Comparison of ENCODE assay signal across 15 cellular contexts in the genomic region with DNA sequence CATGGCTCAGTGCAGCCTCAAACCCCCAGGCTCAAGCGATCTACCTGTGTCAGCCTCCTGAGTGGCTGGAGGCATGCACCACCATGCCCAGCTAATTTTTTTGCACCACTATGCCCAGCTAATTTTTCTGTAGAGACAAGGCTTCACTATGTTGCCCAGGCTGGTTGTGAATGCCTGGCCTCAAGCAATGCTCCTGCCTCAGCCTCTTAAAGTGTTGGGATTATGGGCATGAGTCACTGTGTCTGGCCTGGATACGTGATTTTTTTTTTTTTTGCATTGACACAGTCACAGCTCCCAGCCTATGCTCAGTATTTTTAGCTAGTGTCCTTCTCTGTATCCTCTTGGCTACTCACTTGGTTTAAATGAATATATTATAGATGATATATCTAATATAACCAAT.
DNase-seq lines count a peak whose midpoint lies in the region; ATAC-seq and TF ChIP-seq lines count a peak whose summit lies in the region.
"Had no signal": no experiment of that assay in that cellular context is flagged by ENCODE, and none has a peak within 500 bp of the region (broad histone marks: within the 10 kb centered on the region; RNA-seq: fewer than 3 reads in every experiment).

No MANE protein-coding gene starts in this region.

- TF ChIP-seq RAD21 in HCT116 (IDR thresholded peaks at IDR 0.05; ENCODE audit: low read depth), result no peak

- no peaks in the 10 kb centered on the region for H3K9me2 ChIP-seq in HCT116 (ENCODE audit: insufficient read depth)

- no peaks in the 10 kb centered on the region for H3K79me2 ChIP-seq in HCT116 (ENCODE audit: insufficient read depth, low read length)

- H4K20me1 ChIP-seq in HCT116 (ENCODE audit: insufficient read depth), result no peaks in the 10 kb centered on the region

- H3K27ac ChIP-seq in HCT116 (ENCODE audit: low read depth, low read length), result no peak overlapping the region
- H3K27ac ChIP-seq: esophagus squamous epithelium, uterus had no signal

- intact Hi-C loops in HCT116 (cut with micrococcal nuclease), result no loop called here
- intact Hi-C loops in left ventricle myocardium superior (cut with micrococcal nuclease), result no loop called here

- no TSS peak for BruUV-seq in HCT116 (replicated peaks; lab: Mats Ljungman, UMichigan)

- H3K9me3 ChIP-seq in HCT116 (ENCODE audit: control insufficient read depth in 1 of 2, insufficient read depth in 1 of 2, low read depth in 1 of 2, low read length in 2 of 2), result no peaks in the 10 kb centered on the region
- H3K9me3 ChIP-seq: uterus had no signal

- H3K4me1 ChIP-seq in HCT116 (ENCODE audit: control insufficient read depth in 1 of 2, insufficient read depth in 2 of 2, low read length in 2 of 2), result 0 out of 4 replicates have a peak, but pooled peaks cover 0 to 3% of the 10 kb centered on the region in 2 experiments
- H3K4me1 ChIP-seq: esophagus squamous epithelium, uterus had no signal

- no peak overlapping the region for H3K4me2 ChIP-seq in HCT116 (ENCODE audit: low read length)

- H3K4me3 ChIP-seq in HCT116 (replicated peaks in 1 of 2; ENCODE audit: low read depth in 1 of 2, low read length in 2 of 2), result no peak overlapping the region
- H3K4me3 ChIP-seq: esophagus squamous epithelium, uterus had no signal

- RAD21 ChIA-PET in HCT116 (lab: Charles Lee; ENCODE audit: low non-redundant PET in 1 of 2, low total read pairs in 2 of 2, uncharacterized antibody in 2 of 2, unreplicated experiment in 2 of 2), result no interaction called here

- peaks cover 4% of the 10 kb centered on the region; the same call in 1 of the 2 replicates for H3K27me3 ChIP-seq in HCT116 (ENCODE audit: insufficient read depth, low read length)
- H3K27me3 ChIP-seq: uterus had no signal

- CTCF ChIA-PET in HCT116 (lab: Charles Lee) (interaction anchor here (1.2 kb wide), 1 partner anchor 39 kb away, joined by 5 read pairs; no protein-coding TSS in a partner anchor), HEK293T (lab: Yijun Ruan, JAX) (no interaction called here)

- TF ChIP-seq CTCF in HCT116 (IDR thresholded peaks at IDR 0.05 in 2 of 3, conservative IDR thresholded peaks at IDR 0.05 in 1 of 3; ENCODE audit: borderline replicate concordance in 1 of 3, insufficient read depth in 1 of 3, low read depth in 2 of 3, low read length in 2 of 3) (no peak), omental fat pad (IDR thresholded peaks at IDR 0.05) (no peak)

- TF ChIP-seq POLR2A in HCT116 (IDR thresholded peaks at IDR 0.05; ENCODE audit: borderline replicate concordance, extremely low read depth, insufficient read depth, insufficient read length), result no peak

- POLR2A ChIA-PET in HCT116 (lab: Charles Lee), result no interaction called here
- POLR2A ChIA-PET in HEK293T (lab: Yijun Ruan, JAX), result no interaction called here

- DNase-seq in A172 (ENCODE audit: low spot score) (peak; percentile 73), HCT116 (ENCODE audit: low read depth, low spot score) (no peak), astrocyte of the hippocampus (ENCODE audit: low read depth, low spot score) (peak; percentile 59), left ventricle myocardium superior (no peak), HEK293T (ENCODE audit: extremely low spot score) (no peak), omental fat pad (ENCODE audit: low spot score) (no peak), pons (ENCODE audit: low spot score) (no peak), NCI-H345 (lab: John Stamatoyannopoulos, UW) (no peak)
- DNase-seq: activated T-cell treated with anti-CD3 and anti-CD28 coated beads, Interleukin-2, amount 50 U/mL, for 48 hours; central memory CD4-positive, alpha-beta T cell; esophagus squamous epithelium; NCI-H1048; stimulated activated CD8-positive, alpha-beta memory T cell treated with anti-CD3 and anti-CD28 coated beads, Interleukin-4, amount 100 ng/mL, for 48 hours; uterus had no signal

- no peak overlapping the region for H2AFZ ChIP-seq in HCT116 (ENCODE audit: low read depth, low read length, poor library complexity, severe bottlenecking)

- no peak overlapping the region for H3K9ac ChIP-seq in HCT116 (ENCODE audit: low read length)

- no peaks in the 10 kb centered on the region for H3K36me3 ChIP-seq in HCT116 (ENCODE audit: control insufficient read depth in 1 of 2, insufficient read depth in 2 of 2, low read length in 2 of 2)
- H3K36me3 ChIP-seq: esophagus squamous epithelium, uterus had no signal

- ATAC-seq in HCT116 (peak; percentile 72), left ventricle myocardium superior (peak; percentile 89), omental fat pad (ENCODE audit: low FRiP score) (no peak)
- ATAC-seq: activated CD4-positive, CD25-positive, alpha-beta regulatory T cell treated with anti-CD3 and anti-CD28 coated beads, Interleukin-2, amount 50 U/mL, for 24 hours had no signal

TF ChIP-seq in HCT116, 20 proteins besides CTCF, POLR2A, EP300 and RAD21 (continues in another document):
- TF ChIP-seq ELF1 (IDR thresholded peaks at IDR 0.05; ENCODE audit: borderline replicate concordance, low read depth) (no peak), EZH2phosphoT487 (IDR thresholded peaks at IDR 0.05; ENCODE audit: borderline replicate concordance) (no peak), ZFX (IDR thresholded peaks at IDR 0.05) (no peak), EGR1 (IDR thresholded peaks at IDR 0.05; ENCODE audit: low read depth) (no peak), CBX3 (IDR thresholded peaks at IDR 0.05; ENCODE audit: low read depth) (no peak), EZH2 (IDR thresholded peaks at IDR 0.05) (no peak), ATF3 (IDR thresholded peaks at IDR 0.05) (no peak), SRF (IDR thresholded peaks at IDR 0.05; ENCODE audit: low read depth) (no peak), TCF7L2 (IDR thresholded peaks at IDR 0.05; ENCODE audit: borderline replicate concordance, extremely low read depth, insufficient read depth, insufficient read length) (no peak), CEBPB (IDR thresholded peaks at IDR 0.05; ENCODE audit: low read depth) (no peak)
- TF ChIP-seq, protein P1, sequence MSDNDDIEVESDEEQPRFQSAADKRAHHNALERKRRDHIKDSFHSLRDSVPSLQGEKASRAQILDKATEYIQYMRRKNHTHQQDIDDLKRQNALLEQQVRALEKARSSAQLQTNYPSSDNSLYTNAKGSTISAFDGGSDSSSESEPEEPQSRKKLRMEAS (IDR thresholded peaks at IDR 0.05), result no peak
- TF ChIP-seq, protein P2, sequence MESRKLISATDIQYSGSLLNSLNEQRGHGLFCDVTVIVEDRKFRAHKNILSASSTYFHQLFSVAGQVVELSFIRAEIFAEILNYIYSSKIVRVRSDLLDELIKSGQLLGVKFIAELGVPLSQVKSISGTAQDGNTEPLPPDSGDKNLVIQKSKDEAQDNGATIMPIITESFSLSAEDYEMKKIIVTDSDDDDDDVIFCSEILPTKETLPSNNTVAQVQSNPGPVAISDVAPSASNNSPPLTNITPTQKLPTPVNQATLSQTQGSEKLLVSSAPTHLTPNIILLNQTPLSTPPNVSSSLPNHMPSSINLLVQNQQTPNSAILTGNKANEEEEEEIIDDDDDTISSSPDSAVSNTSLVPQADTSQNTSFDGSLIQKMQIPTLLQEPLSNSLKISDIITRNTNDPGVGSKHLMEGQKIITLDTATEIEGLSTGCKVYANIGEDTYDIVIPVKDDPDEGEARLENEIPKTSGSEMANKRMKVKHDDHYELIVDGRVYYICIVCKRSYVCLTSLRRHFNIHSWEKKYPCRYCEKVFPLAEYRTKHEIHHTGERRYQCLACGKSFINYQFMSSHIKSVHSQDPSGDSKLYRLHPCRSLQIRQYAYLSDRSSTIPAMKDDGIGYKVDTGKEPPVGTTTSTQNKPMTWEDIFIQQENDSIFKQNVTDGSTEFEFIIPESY (IDR thresholded peaks at IDR 0.05; ENCODE audit: extremely low read depth, insufficient replicate concordance, low read length), result no peak

TF ChIP-seq in HEK293T, 16 proteins besides CTCF, POLR2A, EP300 and RAD21:
- TF ChIP-seq SUZ12 (IDR thresholded peaks at IDR 0.05), result no peak
- no peak for TF ChIP-seq LEF1 (IDR thresholded peaks at IDR 0.05; ENCODE audit: borderline replicate concordance)

Comparison
In these comparisons a context has a peak if more than half of its experiments do, and no peak if none do; other contexts are left out.
1. DNase-seq: peak in A172 (single experiment) and astrocyte of the hippocampus (single experiment); none in HCT116 (single experiment), left ventricle myocardium superior (single experiment), HEK293T (single experiment), omental fat pad (single experiment), pons (single experiment) and NCI-H345 (single experiment).